1 cellular context compared by ENCODE assay signal in the genomic region with DNA sequence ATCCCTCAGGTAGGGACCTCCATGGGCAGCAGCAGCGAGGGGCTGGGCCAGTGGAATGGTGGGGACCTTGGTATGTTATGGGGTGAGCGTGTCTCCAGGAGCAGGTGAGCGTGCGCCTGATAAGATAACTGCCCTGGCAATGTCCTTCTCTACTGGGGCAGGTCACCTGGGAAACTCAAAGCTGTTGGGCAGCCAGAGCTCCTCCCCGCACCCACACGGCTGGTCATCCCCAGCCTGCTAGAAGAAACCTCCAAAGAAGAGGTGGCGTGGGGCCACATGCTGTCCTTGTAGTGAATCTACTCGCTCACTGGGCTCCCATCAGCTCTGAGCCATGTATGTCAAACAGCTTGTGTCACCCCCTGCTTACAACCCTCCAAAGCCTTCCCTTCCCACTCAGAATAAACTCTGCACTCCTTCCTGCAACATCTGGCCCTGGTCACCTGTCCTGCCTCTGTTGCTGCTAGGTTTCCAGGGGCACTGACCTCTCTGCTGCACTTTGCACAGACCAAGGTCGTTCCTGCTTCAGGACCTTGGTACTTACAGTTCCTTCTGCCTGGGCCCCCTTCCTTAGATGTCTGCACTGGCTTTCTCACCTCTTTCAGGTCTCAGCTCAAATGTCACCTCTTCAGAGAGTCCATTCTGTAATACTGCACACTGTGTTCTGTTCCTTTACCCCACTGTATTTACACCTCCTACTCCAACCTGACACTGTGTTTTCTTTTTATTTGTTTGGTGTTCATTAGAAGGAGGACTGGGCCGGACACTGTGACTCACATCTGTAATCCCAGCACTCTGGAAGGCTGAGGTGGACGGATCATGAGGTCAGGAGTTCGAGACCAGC.
TF ChIP-seq lines count a peak whose summit lies in the region.

No MANE protein-coding gene starts in this region.

TF ChIP-seq in HepG2, 621 proteins besides CTCF, POLR2A, EP300 and RAD21 (continued from another document):
- TF ChIP-seq JUNB (CRISPR knock-in tag; IDR thresholded peaks at IDR 0.05; ENCODE audit: borderline replicate concordance) (no peak), ZKSCAN5 (CRISPR knock-in tag; IDR thresholded peaks at IDR 0.05) (peak; percentile 83; the same call in 1 of the 2 replicates), ZNF775 (CRISPR knock-in tag; IDR thresholded peaks at IDR 0.05; ENCODE audit: borderline replicate concordance) (no peak), CCAR2 (optimal IDR thresholded peaks at IDR 0.05; ENCODE audit: low read depth, low read length) (no peak), PAWR (CRISPR knock-in tag; IDR thresholded peaks at IDR 0.05; ENCODE audit: borderline replicate concordance) (no peak), ZNF629 (CRISPR knock-in tag; conservative IDR thresholded peaks at IDR 0.05) (0 out of 2 replicates have a peak, but pooled peaks have one; percentile 30), MYC (CRISPR knock-in tag; IDR thresholded peaks at IDR 0.05; ENCODE audit: borderline replicate concordance) (no peak), KLF15 (CRISPR knock-in tag; IDR thresholded peaks at IDR 0.05; ENCODE audit: borderline replicate concordance) (no peak), SUZ12 (IDR thresholded peaks at IDR 0.05; ENCODE audit: low read depth, low read length) (no peak), HNF4G (IDR thresholded peaks at IDR 0.05; ENCODE audit: borderline replicate concordance, low read depth, low read length) (peak; percentile 22; the same call in 1 of the 2 replicates), HNF4G (CRISPR knock-in tag; IDR thresholded peaks at IDR 0.05; ENCODE audit: borderline replicate concordance, low read depth) (no peak), JARID2 (CRISPR knock-in tag; IDR thresholded peaks at IDR 0.05; ENCODE audit: insufficient replicate concordance) (no peak), NFIB (CRISPR knock-in tag; IDR thresholded peaks at IDR 0.05; ENCODE audit: borderline replicate concordance) (no peak), ZNF619 (CRISPR knock-in tag; IDR thresholded peaks at IDR 0.05) (no peak), PCBP2 (optimal IDR thresholded peaks at IDR 0.05; ENCODE audit: low read depth, low read length, poor library complexity, severe bottlenecking) (no peak), MTA1 (CRISPR knock-in tag; IDR thresholded peaks at IDR 0.05; ENCODE audit: borderline replicate concordance) (0 out of 2 replicates have a peak, but pooled peaks have one; percentile 2), TAF15 (IDR thresholded peaks at IDR 0.05; ENCODE audit: low read depth, low read length, poor library complexity, severe bottlenecking) (no peak), IKZF1 (IDR thresholded peaks at IDR 0.05) (no peak), YEATS2 (CRISPR knock-in tag; IDR thresholded peaks at IDR 0.05; ENCODE audit: borderline replicate concordance) (no peak), MIXL1 (CRISPR knock-in tag; IDR thresholded peaks at IDR 0.05) (no peak), ZFAT (CRISPR knock-in tag; conservative IDR thresholded peaks at IDR 0.05) (no peak), NFE2L1 (CRISPR knock-in tag; IDR thresholded peaks at IDR 0.05; ENCODE audit: borderline replicate concordance) (no peak), ATAD3A (CRISPR knock-in tag; IDR thresholded peaks at IDR 0.05) (no peak), KDM5B (CRISPR knock-in tag; IDR thresholded peaks at IDR 0.05; ENCODE audit: borderline replicate concordance) (no peak), GATAD1 (CRISPR knock-in tag; IDR thresholded peaks at IDR 0.05) (no peak), HNRNPH1 (optimal IDR thresholded peaks at IDR 0.05; ENCODE audit: low read depth, low read length) (no peak)
- TF ChIP-seq, protein P1, sequence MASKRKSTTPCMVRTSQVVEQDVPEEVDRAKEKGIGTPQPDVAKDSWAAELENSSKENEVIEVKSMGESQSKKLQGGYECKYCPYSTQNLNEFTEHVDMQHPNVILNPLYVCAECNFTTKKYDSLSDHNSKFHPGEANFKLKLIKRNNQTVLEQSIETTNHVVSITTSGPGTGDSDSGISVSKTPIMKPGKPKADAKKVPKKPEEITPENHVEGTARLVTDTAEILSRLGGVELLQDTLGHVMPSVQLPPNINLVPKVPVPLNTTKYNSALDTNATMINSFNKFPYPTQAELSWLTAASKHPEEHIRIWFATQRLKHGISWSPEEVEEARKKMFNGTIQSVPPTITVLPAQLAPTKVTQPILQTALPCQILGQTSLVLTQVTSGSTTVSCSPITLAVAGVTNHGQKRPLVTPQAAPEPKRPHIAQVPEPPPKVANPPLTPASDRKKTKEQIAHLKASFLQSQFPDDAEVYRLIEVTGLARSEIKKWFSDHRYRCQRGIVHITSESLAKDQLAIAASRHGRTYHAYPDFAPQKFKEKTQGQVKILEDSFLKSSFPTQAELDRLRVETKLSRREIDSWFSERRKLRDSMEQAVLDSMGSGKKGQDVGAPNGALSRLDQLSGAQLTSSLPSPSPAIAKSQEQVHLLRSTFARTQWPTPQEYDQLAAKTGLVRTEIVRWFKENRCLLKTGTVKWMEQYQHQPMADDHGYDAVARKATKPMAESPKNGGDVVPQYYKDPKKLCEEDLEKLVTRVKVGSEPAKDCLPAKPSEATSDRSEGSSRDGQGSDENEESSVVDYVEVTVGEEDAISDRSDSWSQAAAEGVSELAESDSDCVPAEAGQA (IDR thresholded peaks at IDR 0.05; ENCODE audit: low read depth) = no peak
- TF ChIP-seq, protein P1 (CRISPR knock-in tag; IDR thresholded peaks at IDR 0.05; ENCODE audit: borderline replicate concordance) = no peak
- TF ChIP-seq, protein P2, sequence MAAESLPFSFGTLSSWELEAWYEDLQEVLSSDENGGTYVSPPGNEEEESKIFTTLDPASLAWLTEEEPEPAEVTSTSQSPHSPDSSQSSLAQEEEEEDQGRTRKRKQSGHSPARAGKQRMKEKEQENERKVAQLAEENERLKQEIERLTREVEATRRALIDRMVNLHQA (CRISPR knock-in tag; IDR thresholded peaks at IDR 0.05) = no peak
- TF ChIP-seq, protein P3, sequence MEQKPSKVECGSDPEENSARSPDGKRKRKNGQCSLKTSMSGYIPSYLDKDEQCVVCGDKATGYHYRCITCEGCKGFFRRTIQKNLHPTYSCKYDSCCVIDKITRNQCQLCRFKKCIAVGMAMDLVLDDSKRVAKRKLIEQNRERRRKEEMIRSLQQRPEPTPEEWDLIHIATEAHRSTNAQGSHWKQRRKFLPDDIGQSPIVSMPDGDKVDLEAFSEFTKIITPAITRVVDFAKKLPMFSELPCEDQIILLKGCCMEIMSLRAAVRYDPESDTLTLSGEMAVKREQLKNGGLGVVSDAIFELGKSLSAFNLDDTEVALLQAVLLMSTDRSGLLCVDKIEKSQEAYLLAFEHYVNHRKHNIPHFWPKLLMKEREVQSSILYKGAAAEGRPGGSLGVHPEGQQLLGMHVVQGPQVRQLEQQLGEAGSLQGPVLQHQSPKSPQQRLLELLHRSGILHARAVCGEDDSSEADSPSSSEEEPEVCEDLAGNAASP (CRISPR knock-in tag; IDR thresholded peaks at IDR 0.05; ENCODE audit: borderline replicate concordance) = no peak
- TF ChIP-seq, protein P4, sequence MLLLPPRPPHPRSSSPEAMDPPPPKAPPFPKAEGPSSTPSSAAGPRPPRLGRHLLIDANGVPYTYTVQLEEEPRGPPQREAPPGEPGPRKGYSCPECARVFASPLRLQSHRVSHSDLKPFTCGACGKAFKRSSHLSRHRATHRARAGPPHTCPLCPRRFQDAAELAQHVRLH (CRISPR knock-in tag; IDR thresholded peaks at IDR 0.05; ENCODE audit: borderline replicate concordance, low read depth) = no peak
- TF ChIP-seq, protein P5, sequence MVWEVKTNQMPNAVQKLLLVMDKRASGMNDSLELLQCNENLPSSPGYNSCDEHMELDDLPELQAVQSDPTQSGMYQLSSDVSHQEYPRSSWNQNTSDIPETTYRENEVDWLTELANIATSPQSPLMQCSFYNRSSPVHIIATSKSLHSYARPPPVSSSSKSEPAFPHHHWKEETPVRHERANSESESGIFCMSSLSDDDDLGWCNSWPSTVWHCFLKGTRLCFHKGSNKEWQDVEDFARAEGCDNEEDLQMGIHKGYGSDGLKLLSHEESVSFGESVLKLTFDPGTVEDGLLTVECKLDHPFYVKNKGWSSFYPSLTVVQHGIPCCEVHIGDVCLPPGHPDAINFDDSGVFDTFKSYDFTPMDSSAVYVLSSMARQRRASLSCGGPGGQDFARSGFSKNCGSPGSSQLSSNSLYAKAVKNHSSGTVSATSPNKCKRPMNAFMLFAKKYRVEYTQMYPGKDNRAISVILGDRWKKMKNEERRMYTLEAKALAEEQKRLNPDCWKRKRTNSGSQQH (CRISPR knock-in tag; IDR thresholded peaks at IDR 0.05; ENCODE audit: low read depth) = no peak
- TF ChIP-seq, protein P6, sequence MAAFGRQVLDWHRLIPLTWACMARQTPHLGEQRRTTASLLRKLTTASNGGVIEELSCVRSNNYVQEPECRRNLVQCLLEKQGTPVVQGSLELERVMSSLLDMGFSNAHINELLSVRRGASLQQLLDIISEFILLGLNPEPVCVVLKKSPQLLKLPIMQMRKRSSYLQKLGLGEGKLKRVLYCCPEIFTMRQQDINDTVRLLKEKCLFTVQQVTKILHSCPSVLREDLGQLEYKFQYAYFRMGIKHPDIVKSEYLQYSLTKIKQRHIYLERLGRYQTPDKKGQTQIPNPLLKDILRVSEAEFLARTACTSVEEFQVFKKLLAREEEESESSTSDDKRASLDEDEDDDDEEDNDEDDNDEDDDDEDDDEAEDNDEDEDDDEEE (CRISPR knock-in tag; IDR thresholded peaks at IDR 0.05) = no peak
